In genomic region chr12:96399919-96400630, GRCh38 we compare ENCODE assay signal across 8 cellular contexts. TPM values are rescaled to one million over a fixed set of nuclear protein-coding genes. Genes with fewer than 3 reads are reported as not detected.
A peak's percentile ranks its signal among the peaks of the same experiment; 100 is the strongest.
DNase-seq lines count a peak whose midpoint lies in the region; ATAC-seq and TF ChIP-seq lines count a peak whose summit lies in the region.

CDK17 (minus strand) TSS chr12:96400439; CDS start chr12:96334836, 65,603 bp downstream.

- H3K4me1 ChIP-seq in right lobe of liver: peaks cover 0 to 33% (median 7%) of the 10 kb centered on the region in 4 donors

- TF ChIP-seq CTCF in right lobe of liver (IDR thresholded peaks at IDR 0.05): peak; percentile 27 to 78 (median 37)

- no peaks in the 10 kb centered on the region for H3K9me3 ChIP-seq in right lobe of liver

- no peaks in the 10 kb centered on the region for H3K36me3 ChIP-seq in right lobe of liver

- H3K27ac ChIP-seq in right lobe of liver: peak within 1 kb of the TSS; percentile 95 to 98 (median 98)

- no peaks in the 10 kb centered on the region for H3K27me3 ChIP-seq in right lobe of liver

- DNase-seq in C1 segment of cervical spinal cord (lab: John Stamatoyannopoulos, UW) (peak; percentile 65 to 94 (median 78)), NCI-H526 treated with DMSO at 0.1 percent for 48 hours (lab: John Stamatoyannopoulos, UW) (peak; percentile 78), dermis blood vessel endothelial cell (peak; percentile 89), right lobe of liver (peak; percentile 84 to 87 (median 86))
- peak; percentile 74 to 83 for DNase-seq in activated CD4-positive, alpha-beta T cell treated with anti-CD3 and anti-CD28 coated beads, Interleukin-2, amount 50 U/mL, for 24 hours (ENCODE audit: low read depth in 1 of 2, low spot score in 1 of 2)
- peak; percentile 90 for DNase-seq in stimulated activated CD4-positive, alpha-beta T cell treated with anti-CD3 and anti-CD28 coated beads, Interleukin-4, amount 100 ng/mL, for 24 hours

- intact Hi-C loops in right lobe of liver (cut with DNase I): loop anchor here in 1 of 2 donors (10.0 kb wide), 1 partner anchor 165 kb away; no protein-coding TSS in a partner anchor

- WGBS in right lobe of liver (ENCODE audit: insufficient coverage, low coverage, low lambda C conversion rate, missing lambda C conversion rate): no CpG with 5 or more reads among the region's 112 CpGs

- peak; percentile 50 for ATAC-seq in GM19328 (IDR thresholded peaks at IDR 0.05; ENCODE audit: unreplicated experiment)
- peak; percentile 39 for ATAC-seq in HG03520 (IDR thresholded peaks at IDR 0.05; ENCODE audit: unreplicated experiment)
- peak; percentile 79 to 89 (median 84) for ATAC-seq in right lobe of liver

- H3K4me3 ChIP-seq in right lobe of liver: peak within 1 kb of the TSS; percentile 81 to 86 (median 83)

- TF ChIP-seq POLR2A in right lobe of liver (IDR thresholded peaks at IDR 0.05): peak; percentile 81

RNA-seq across cellular contexts. Expression of gene CDK17, which starts in this region (rescaled TPM):
- total RNA-seq in dermis blood vessel endothelial cell: 182 and 232 TPM in 2 replicates
- total RNA-seq in right lobe of liver: 10 to 100 TPM in 5 of 6 experiments, 1 to 10 TPM in 1; 8.9 to 16.1 (median 13.7) TPM

Comparison
In these comparisons a context has a peak if more than half of its experiments do, and no peak if none do; other contexts are left out.
1. Peak in every context shown above with its lines: DNase-seq, ATAC-seq, H3K4me3 ChIP-seq and H3K27ac ChIP-seq.
2. RNA of gene CDK17 (total RNA-seq): 182 to 232 TPM in dermis blood vessel endothelial cell; 8.9 to 16.1 TPM in right lobe of liver; every median in the first group is over 10 times any median in the second.